9 cellular contexts compared by ENCODE assay signal in genomic region chr2:174748948-174749347, GRCh38. TPM values are rescaled to one million over a fixed set of nuclear protein-coding genes. Genes with fewer than 3 reads are reported as not detected.
DNase-seq lines count a peak whose midpoint lies in the region; TF ChIP-seq lines count a peak whose summit lies in the region.
"Had no signal": no experiment of that assay in that cellular context is flagged by ENCODE, and none has a peak within 500 bp of the region (broad histone marks: within the 10 kb centered on the region; RNA-seq: fewer than 3 reads in every experiment).

No MANE protein-coding gene starts in this region.

- H3K27me3 Mint-ChIP-seq in Caco-2 (ENCODE audit: insufficient read depth, unreplicated experiment) (no peaks in the 10 kb centered on the region), HFFc6 (ENCODE audit: insufficient read depth) (peaks cover 2% of the 10 kb centered on the region)

- no peaks in the 10 kb centered on the region for H3K9me3 ChIP-seq in Caco-2

- POLR2A ChIA-PET in Caco-2 (lab: Charles Lee), result no interaction called here

- H3K4me3 Mint-ChIP-seq in Caco-2 (ENCODE audit: unreplicated experiment) (no peak overlapping the region), HFFc6 (no peak overlapping the region)
- H3K4me3 Mint-ChIP-seq: T-helper 1 cell treated with Interleukin-12 subunit alpha and Interleukin-12 subunit beta and Interleukin-4 antibody, amounts not matched to agents 30 μg/mL and 1 μg/mL, for 36 hours had no signal

- H3K4me3 ChIP-seq in Caco-2 (ENCODE audit: low read depth, low read length), result no peak overlapping the region
- no peak overlapping the region for H3K4me3 ChIP-seq in coronary artery
- no peak overlapping the region for H3K4me3 ChIP-seq in lower leg skin (ENCODE audit: low read depth, poor library complexity, severe bottlenecking)

- no peak for TF ChIP-seq POLR2A in lower leg skin (IDR thresholded peaks at IDR 0.05)

- CTCF ChIA-PET in Caco-2 (lab: Charles Lee), result interaction anchor here (0.5 to 2.0 kb wide), 27 partner anchors 10 to 1348 kb away, joined by 3 to 38 read pairs (median 4); partner anchors contain the start of genes CHN1, CHRNA1 and SCRN3

- intact Hi-C loops in Caco-2 (cut with micrococcal nuclease; ENCODE audit: unreplicated experiment), result loop anchor here (1.0 to 2.0 kb wide), 3 partner anchors 22 to 236 kb away; no protein-coding TSS in a partner anchor
- intact Hi-C loops in lower leg skin (cut with DNase I; ENCODE audit: low total_unique reads), result no loop called here

- WGBS in lower leg skin, 2 donors, result 0% methylated on average over 4 of the region's 4 CpGs

- peak; percentile 82 to 86 for TF ChIP-seq CTCF in Caco-2 (IDR thresholded peaks at IDR 0.05; ENCODE audit: insufficient read depth in 1 of 2, low read depth in 1 of 2, low read length in 1 of 2, severe bottlenecking in 1 of 2, unreplicated experiment in 1 of 2)
- peak; percentile 93 for TF ChIP-seq CTCF in HFFc6 (IDR thresholded peaks at IDR 0.05)
- peak; percentile 51 for TF ChIP-seq CTCF in coronary artery (IDR thresholded peaks at IDR 0.05)
- peak in 1 of 3 donors; percentile 37 for TF ChIP-seq CTCF in lower leg skin (IDR thresholded peaks at IDR 0.05)

- H3K27ac Mint-ChIP-seq in Caco-2 (ENCODE audit: unreplicated experiment) (peak overlapping the region; percentile 63), HFFc6 (no peak overlapping the region)

- H3K36me3 Mint-ChIP-seq in Caco-2 (ENCODE audit: insufficient read depth, unreplicated experiment) (no peaks in the 10 kb centered on the region), HFFc6 (ENCODE audit: low read depth) (no peaks in the 10 kb centered on the region)

- no peak overlapping the region for H3K27ac ChIP-seq in coronary artery

- H3K36me3 ChIP-seq in Caco-2 (ENCODE audit: control insufficient read depth, insufficient read depth, low read length), result no peaks in the 10 kb centered on the region

- H3K9me3 Mint-ChIP-seq in Caco-2 (ENCODE audit: unreplicated experiment) (no peaks in the 10 kb centered on the region), HFFc6 (no peaks in the 10 kb centered on the region)
- H3K9me3 Mint-ChIP-seq: T-helper 1 cell treated with Interleukin-12 subunit alpha and Interleukin-12 subunit beta and Interleukin-4 antibody, amounts not matched to agents 30 μg/mL and 1 μg/mL, for 36 hours had no signal

- H3K4me1 ChIP-seq in Caco-2, result peaks cover 8% of the 10 kb centered on the region

- DNase-seq in Caco-2 (peak; percentile 81 to 84), HFFc6 (peak; percentile 33), NCI-H2196 treated with DMSO at 0.1 percent for 48 hours (lab: John Stamatoyannopoulos, UW; ENCODE audit: unreplicated experiment) (peak; percentile 51), coronary artery (ENCODE audit: low spot score) (no peak), lower leg skin (ENCODE audit: low spot score in 2 of 2) (peak; percentile 30 to 88), cortex of kidney (lab: John Stamatoyannopoulos, UW) (no peak)
- DNase-seq in activated CD4-positive, alpha-beta T cell treated with anti-CD3 and anti-CD28 coated beads for 48 hours, result peak; percentile 82
- peak; percentile 27 to 41 for DNase-seq in stimulated activated CD8-positive, alpha-beta memory T cell treated with anti-CD3 and anti-CD28 coated beads, Interleukin-15, amount 100 ng/mL, for 4 hours (ENCODE audit: low read depth in 2 of 2)

- BruUV-seq in Caco-2 (replicated peaks; lab: Mats Ljungman, UMichigan), result no TSS peak

- no peaks in the 10 kb centered on the region for H3K27me3 ChIP-seq in Caco-2 (replicated peaks; ENCODE audit: control insufficient read depth, insufficient read depth, low read length)

- H3K4me1 Mint-ChIP-seq in Caco-2 (ENCODE audit: low read depth, unreplicated experiment) (no peaks in the 10 kb centered on the region), HFFc6 (ENCODE audit: low read depth) (peaks cover 24% of the 10 kb centered on the region)

RNA-seq across cellular contexts. Expression of gene CHRNA1, which starts 15.3 kb away (rescaled TPM):
- total RNA-seq in Caco-2 (2022) (not detected in 2 replicates), lower leg skin (under 1 TPM in 1 of 4 donors, not detected in 3; 0.17 TPM)
- under 1 TPM in 1 of 6 experiments, not detected in 5; 0.14 TPM for total RNA-seq in HFFc6 (2021; fragmentation: NEBNext Ultra II Directional; extraction: Animal tissue kit (Norgen Biotek cat#: 25700))

Comparison
In these comparisons a context has a peak if more than half of its experiments do, and no peak if none do; other contexts are left out.
1. DNase-seq: peak in Caco-2 (2 of 2), HFFc6 (single experiment), NCI-H2196 treated with DMSO at 0.1 percent for 48 hours (single experiment), activated CD4-positive, alpha-beta T cell treated with anti-CD3 and anti-CD28 coated beads for 48 hours (single experiment), lower leg skin (2 of 2) and stimulated activated CD8-positive, alpha-beta memory T cell treated with anti-CD3 and anti-CD28 coated beads, Interleukin-15, amount 100 ng/mL, for 4 hours (2 of 2); none in coronary artery (single experiment) and cortex of kidney (single experiment).